Comparison of ENCODE assay signal across 29 cellular contexts in the genomic region with DNA sequence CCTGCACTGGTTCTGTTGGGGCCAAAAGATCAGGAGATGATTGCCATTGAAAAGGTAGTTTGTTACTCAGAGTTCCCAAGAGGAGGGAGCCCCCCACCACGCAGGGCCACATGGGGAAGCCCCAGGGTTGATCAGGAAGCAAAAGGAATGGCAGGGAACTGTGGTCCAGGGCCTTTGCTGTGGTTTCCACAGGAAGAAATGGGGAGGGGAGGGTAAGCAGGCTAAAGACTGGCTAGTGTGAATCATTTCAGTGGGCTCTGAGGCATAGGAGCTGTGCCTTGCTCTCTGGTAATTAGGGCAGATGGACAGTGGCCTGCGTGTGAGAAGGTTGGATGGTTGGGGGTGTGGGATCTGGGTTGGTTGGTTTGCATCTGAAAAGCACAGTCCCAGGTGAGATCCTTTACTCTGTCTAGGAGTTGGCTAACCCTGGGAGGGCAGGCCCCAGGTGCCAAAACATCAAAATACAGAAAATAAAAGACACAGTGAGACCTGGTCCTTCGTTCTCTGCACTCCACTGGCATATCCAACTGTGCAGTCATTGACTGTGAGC.
A peak's percentile ranks its signal among the peaks of the same experiment; 100 is the strongest.
DNase-seq lines count a peak whose midpoint lies in the region; ATAC-seq and TF ChIP-seq lines count a peak whose summit lies in the region.
"Had no signal": no experiment of that assay in that cellular context is flagged by ENCODE, and none has a peak within 500 bp of the region (broad histone marks: within the 10 kb centered on the region; RNA-seq: fewer than 3 reads in every experiment).

No MANE protein-coding gene starts in this region.

- H3K4me3 Mint-ChIP-seq in memory B cell = no peak overlapping the region
- H3K4me3 Mint-ChIP-seq: activated T-helper 17 cell treated with anti-CD3 and anti-CD28 coated beads, Interleukin-2, amount 50 U/mL, for 72 hours; CD4-positive, CD25-positive, alpha-beta regulatory T cell; dendritic cell treated with granulocyte-macrophage colony-stimulating factor and Interleukin-4, amounts not matched to agents 40 ng/mL and 50 ng/mL, for 4 days; naive thymus-derived CD4-positive, alpha-beta T cell; T-helper 17 cell had no signal

- H3K9ac ChIP-seq in smooth muscle cell (ENCODE audit: low read depth) = no peak overlapping the region

- H3K4me1 ChIP-seq in smooth muscle cell (ENCODE audit: low read depth) = no peaks in the 10 kb centered on the region
- H3K4me1 ChIP-seq: pancreas, vagina had no signal

- H4K20me1 ChIP-seq in smooth muscle cell (ENCODE audit: low read depth) = no peaks in the 10 kb centered on the region

- H3K36me3 ChIP-seq in H7 (replicated peaks; ENCODE audit: control insufficient read depth, insufficient read depth, low read length) = no peaks in the 10 kb centered on the region
- no peaks in the 10 kb centered on the region for H3K36me3 ChIP-seq in smooth muscle cell (ENCODE audit: low read depth)
- H3K36me3 ChIP-seq: pancreas, thoracic aorta, vagina had no signal

- H3K4me2 ChIP-seq in smooth muscle cell = peak overlapping the region; percentile 41

- H3F3A ChIP-seq in smooth muscle cell (ENCODE audit: low read depth) = no peaks in the 10 kb centered on the region

- H3K4me3 ChIP-seq in H7 (ENCODE audit: insufficient read depth, low read depth, low read length) = no peak overlapping the region
- no peak overlapping the region for H3K4me3 ChIP-seq in smooth muscle cell
- H3K4me3 ChIP-seq: pancreas, thoracic aorta, vagina had no signal

- H3K27me3 Mint-ChIP-seq in memory B cell = no peaks in the 10 kb centered on the region
- H3K27me3 Mint-ChIP-seq: activated T-helper 17 cell treated with anti-CD3 and anti-CD28 coated beads, Interleukin-2, amount 50 U/mL, for 72 hours; dendritic cell treated with granulocyte-macrophage colony-stimulating factor and Interleukin-4, amounts not matched to agents 40 ng/mL and 50 ng/mL, for 4 days; naive thymus-derived CD4-positive, alpha-beta T cell; T-helper 17 cell had no signal

- peak overlapping the region; percentile 52 for H3K27ac Mint-ChIP-seq in memory B cell
- H3K27ac Mint-ChIP-seq: activated T-helper 17 cell treated with anti-CD3 and anti-CD28 coated beads, Interleukin-2, amount 50 U/mL, for 72 hours; dendritic cell treated with granulocyte-macrophage colony-stimulating factor and Interleukin-4, amounts not matched to agents 40 ng/mL and 50 ng/mL, for 4 days; T-helper 17 cell had no signal

- H3K36me3 Mint-ChIP-seq in memory B cell = peaks cover 3% of the 10 kb centered on the region
- H3K36me3 Mint-ChIP-seq: CD4-positive, CD25-positive, alpha-beta regulatory T cell had no signal

- peak; percentile 60 for DNase-seq in H7
- peak; percentile 44 for DNase-seq in UCSD-AML1 (lab: John Stamatoyannopoulos, UW; ENCODE audit: unreplicated experiment)
- DNase-seq in memory B cell (ENCODE audit: low spot score in 2 of 2) = no peak
- DNase-seq in smooth muscle cell (lab: John Stamatoyannopoulos, UW; ENCODE audit: unreplicated experiment) = no peak
- DNase-seq in GM10248 (ENCODE audit: extremely low spot score) = no peak
- no peak for DNase-seq in hypothalamus (lab: John Stamatoyannopoulos, UW)
- DNase-seq in GDM1 (lab: John Stamatoyannopoulos, UW) = no peak
- DNase-seq: activated CD4-positive, alpha-beta T cell treated with anti-CD3 and anti-CD28 coated beads, Interleukin-2, amount 50 U/mL, for 1 hour; activated CD8-positive, alpha-beta memory T cell treated with anti-CD3 and anti-CD28 coated beads, Interleukin-2, amount 50 U/mL, for 4 hours; aorta; caudate nucleus; CD4-positive, CD25-positive, alpha-beta regulatory T cell; DMS 273 treated with DMSO at 0.1 percent for 48 hours; glutamatergic neuron; GOT3; left colon; naive thymus-derived CD4-positive, alpha-beta T cell; NCI-H187; NCI-H2171 treated with DMSO at 0.1 percent for 48 hours; NCI-H526; pancreas; RPMI8226; stimulated activated naive CD8-positive, alpha-beta T cell treated with anti-CD3 and anti-CD28 coated beads, Interleukin-15, Interleukin-2, amounts not matched to agents 100 U/mL and 50 U/mL, for 24 hours; T-helper 17 cell had no signal

- TF ChIP-seq CTCF in smooth muscle cell (IDR thresholded peaks at IDR 0.05; ENCODE audit: borderline replicate concordance, insufficient read depth, poor library complexity, severe bottlenecking) (no peak), GM10248 (IDR thresholded peaks at IDR 0.05; ENCODE audit: control extremely low read depth, extremely low read depth, low read depth, missing control alignments) (no peak)

- no peaks in the 10 kb centered on the region for H3K79me2 ChIP-seq in smooth muscle cell (ENCODE audit: low read depth)

- peak overlapping the region; percentile 17 for H3K27ac ChIP-seq in smooth muscle cell (ENCODE audit: low read depth)
- H3K27ac ChIP-seq: pancreas, thoracic aorta, vagina had no signal

- ATAC-seq in memory B cell (ENCODE audit: low read depth) = no peak
- ATAC-seq: activated naive CD4-positive, alpha-beta T cell treated with anti-CD3 and anti-CD28 coated beads, Interleukin-2, amount 50 U/mL, for 72 hours; activated T-helper 17 cell treated with anti-CD3 and anti-CD28 coated beads, Interleukin-2, amount 50 U/mL, for 72 hours; left colon; naive thymus-derived CD4-positive, alpha-beta T cell; pancreas; stimulated activated naive CD8-positive, alpha-beta T cell treated with anti-CD3 and anti-CD28 coated beads, Interleukin-15, Interleukin-2, amounts not matched to agents 100 U/mL and 50 U/mL, for 24 hours; T-helper 17 cell had no signal

- no peaks in the 10 kb centered on the region for H3K9me3 Mint-ChIP-seq in memory B cell
- H3K9me3 Mint-ChIP-seq: activated naive CD4-positive, alpha-beta T cell treated with anti-CD3 and anti-CD28 coated beads, Interleukin-2, amount 50 U/mL, for 72 hours; activated T-helper 17 cell treated with anti-CD3 and anti-CD28 coated beads, Interleukin-2, amount 50 U/mL, for 72 hours; dendritic cell treated with granulocyte-macrophage colony-stimulating factor and Interleukin-4, amounts not matched to agents 40 ng/mL and 50 ng/mL, for 4 days had no signal

- CTCF ChIA-PET in GM10248 (lab: Yijun Ruan, JAX) = no interaction called here

- POLR2A ChIA-PET in GM10248 (lab: Yijun Ruan, JAX) = no interaction called here

- peaks cover 39% of the 10 kb centered on the region for H3K4me1 Mint-ChIP-seq in memory B cell
- H3K4me1 Mint-ChIP-seq: activated T-helper 17 cell treated with anti-CD3 and anti-CD28 coated beads, Interleukin-2, amount 50 U/mL, for 72 hours had no signal

- H3K27me3 ChIP-seq in H7 (ENCODE audit: control insufficient read depth, insufficient read depth, low read length) (no peaks in the 10 kb centered on the region), smooth muscle cell (ENCODE audit: low read depth) (no peaks in the 10 kb centered on the region)
- H3K27me3 ChIP-seq: pancreas, vagina had no signal

- H2AFZ ChIP-seq in smooth muscle cell (ENCODE audit: low read depth) = no peak overlapping the region

- H3K9me3 ChIP-seq in smooth muscle cell (replicated peaks; ENCODE audit: low read depth) = no peaks in the 10 kb centered on the region
- H3K9me3 ChIP-seq: pancreas, thoracic aorta, vagina had no signal

- 54% methylated on average over 3 of the region's 3 CpGs for WGBS in smooth muscle cell (ENCODE audit: low lambda C conversion rate)

Comparison
In these comparisons a context has a peak if more than half of its experiments do, and no peak if none do; other contexts are left out.
1. DNase-seq: peak in H7 (single experiment) and UCSD-AML1 (single experiment); none in memory B cell (0 of 2), smooth muscle cell (single experiment), GM10248 (single experiment), hypothalamus (0 of 51) and GDM1 (single experiment).